1 cellular context compared by ENCODE assay signal in the genomic region with DNA sequence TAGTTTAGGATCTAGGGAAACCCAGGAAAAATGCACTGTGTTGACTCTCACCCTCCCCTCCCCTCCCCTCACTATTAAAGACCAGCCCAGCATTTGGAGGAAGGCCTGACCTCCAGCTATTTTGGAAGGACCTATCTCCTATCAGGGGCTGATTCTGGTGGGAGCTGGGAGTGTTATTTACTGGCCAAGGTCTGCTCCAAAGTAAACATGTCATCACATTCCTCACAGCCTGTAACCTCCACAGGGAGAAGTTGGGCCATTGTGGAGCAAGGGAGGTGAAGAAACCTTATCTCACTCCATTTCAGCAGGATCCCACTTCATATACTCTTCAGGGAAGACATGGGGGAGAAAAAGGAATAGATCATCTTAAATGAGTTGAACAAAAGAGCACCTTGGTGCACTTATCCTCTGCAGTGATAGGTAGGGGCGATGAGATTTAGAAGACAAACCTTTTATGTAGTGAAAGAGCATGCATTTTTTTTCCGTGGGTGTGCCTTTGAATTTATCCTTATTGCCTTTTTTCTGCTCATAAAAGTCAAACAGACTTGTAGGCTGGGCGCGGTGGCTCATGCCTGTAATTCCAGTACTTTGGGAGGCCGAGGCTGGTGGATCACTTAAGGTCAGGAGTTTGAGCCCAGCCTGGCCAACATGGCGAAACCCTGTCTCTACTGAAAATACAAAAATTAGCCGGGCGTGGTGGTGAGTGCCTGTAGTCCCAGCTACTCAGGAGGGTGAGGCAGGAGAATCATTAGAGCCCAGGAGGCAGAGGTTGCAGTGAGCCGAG.
TF ChIP-seq lines count a peak whose summit lies in the region.

No MANE protein-coding gene starts in this region.

TF ChIP-seq in HepG2, 621 proteins besides CTCF, POLR2A, EP300 and RAD21 (continued from another document and continues in another):
- TF ChIP-seq, protein P1, sequence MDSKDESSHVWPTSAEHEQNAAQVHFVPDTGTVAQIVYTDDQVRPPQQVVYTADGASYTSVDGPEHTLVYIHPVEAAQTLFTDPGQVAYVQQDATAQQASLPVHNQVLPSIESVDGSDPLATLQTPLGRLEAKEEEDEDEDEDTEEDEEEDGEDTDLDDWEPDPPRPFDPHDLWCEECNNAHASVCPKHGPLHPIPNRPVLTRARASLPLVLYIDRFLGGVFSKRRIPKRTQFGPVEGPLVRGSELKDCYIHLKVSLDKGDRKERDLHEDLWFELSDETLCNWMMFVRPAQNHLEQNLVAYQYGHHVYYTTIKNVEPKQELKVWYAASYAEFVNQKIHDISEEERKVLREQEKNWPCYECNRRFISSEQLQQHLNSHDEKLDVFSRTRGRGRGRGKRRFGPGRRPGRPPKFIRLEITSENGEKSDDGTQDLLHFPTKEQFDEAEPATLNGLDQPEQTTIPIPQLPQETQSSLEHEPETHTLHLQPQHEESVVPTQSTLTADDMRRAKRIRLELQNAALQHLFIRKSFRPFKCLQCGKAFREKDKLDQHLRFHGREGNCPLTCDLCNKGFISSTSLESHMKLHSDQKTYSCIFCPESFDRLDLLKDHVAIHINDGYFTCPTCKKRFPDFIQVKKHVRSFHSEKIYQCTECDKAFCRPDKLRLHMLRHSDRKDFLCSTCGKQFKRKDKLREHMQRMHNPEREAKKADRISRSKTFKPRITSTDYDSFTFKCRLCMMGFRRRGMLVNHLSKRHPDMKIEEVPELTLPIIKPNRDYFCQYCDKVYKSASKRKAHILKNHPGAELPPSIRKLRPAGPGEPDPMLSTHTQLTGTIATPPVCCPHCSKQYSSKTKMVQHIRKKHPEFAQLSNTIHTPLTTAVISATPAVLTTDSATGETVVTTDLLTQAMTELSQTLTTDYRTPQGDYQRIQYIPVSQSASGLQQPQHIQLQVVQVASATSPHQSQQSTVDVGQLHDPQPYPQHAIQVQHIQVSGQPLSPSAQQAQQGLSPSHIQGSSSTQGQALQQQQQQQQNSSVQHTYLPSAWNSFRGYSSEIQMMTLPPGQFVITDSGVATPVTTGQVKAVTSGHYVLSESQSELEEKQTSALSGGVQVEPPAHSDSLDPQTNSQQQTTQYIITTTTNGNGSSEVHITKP (CRISPR knock-in tag; IDR thresholded peaks at IDR 0.05; ENCODE audit: low read depth), result 0 out of 2 replicates have a peak, but pooled peaks have one; percentile 44
- TF ChIP-seq NAIF1 (CRISPR knock-in tag; IDR thresholded peaks at IDR 0.05; ENCODE audit: borderline replicate concordance), result no peak
- TF ChIP-seq ZNF772 (CRISPR knock-in tag; IDR thresholded peaks at IDR 0.05), result peak; percentile 69; the same call in 1 of the 2 replicates
- TF ChIP-seq, protein P2, sequence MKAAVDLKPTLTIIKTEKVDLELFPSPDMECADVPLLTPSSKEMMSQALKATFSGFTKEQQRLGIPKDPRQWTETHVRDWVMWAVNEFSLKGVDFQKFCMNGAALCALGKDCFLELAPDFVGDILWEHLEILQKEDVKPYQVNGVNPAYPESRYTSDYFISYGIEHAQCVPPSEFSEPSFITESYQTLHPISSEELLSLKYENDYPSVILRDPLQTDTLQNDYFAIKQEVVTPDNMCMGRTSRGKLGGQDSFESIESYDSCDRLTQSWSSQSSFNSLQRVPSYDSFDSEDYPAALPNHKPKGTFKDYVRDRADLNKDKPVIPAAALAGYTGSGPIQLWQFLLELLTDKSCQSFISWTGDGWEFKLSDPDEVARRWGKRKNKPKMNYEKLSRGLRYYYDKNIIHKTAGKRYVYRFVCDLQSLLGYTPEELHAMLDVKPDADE (CRISPR knock-in tag; IDR thresholded peaks at IDR 0.05), result no peak
- TF ChIP-seq ZFP41 (CRISPR knock-in tag; IDR thresholded peaks at IDR 0.05; ENCODE audit: borderline replicate concordance), result no peak
- TF ChIP-seq TBL1XR1 (IDR thresholded peaks at IDR 0.05; ENCODE audit: borderline replicate concordance, low read length, partially characterized antibody), result no peak
- no peak for TF ChIP-seq ZNF296 (CRISPR knock-in tag; conservative IDR thresholded peaks at IDR 0.05)
- TF ChIP-seq PHF8 (CRISPR knock-in tag; IDR thresholded peaks at IDR 0.05), result no peak
- peak; percentile 45; the same call in 1 of the 2 replicates for TF ChIP-seq SMAD3 (CRISPR knock-in tag; IDR thresholded peaks at IDR 0.05)
- TF ChIP-seq ZNF138 (CRISPR knock-in tag; IDR thresholded peaks at IDR 0.05; ENCODE audit: low read depth), result no peak
- TF ChIP-seq CEBPG (CRISPR knock-in tag; IDR thresholded peaks at IDR 0.05), result peak; percentile 86
- peak; percentile 95 for TF ChIP-seq HNF4G (IDR thresholded peaks at IDR 0.05; ENCODE audit: borderline replicate concordance, low read depth, low read length)
- peak; percentile 68; the same call in 1 of the 2 replicates for TF ChIP-seq HNF4G (CRISPR knock-in tag; IDR thresholded peaks at IDR 0.05; ENCODE audit: borderline replicate concordance, low read depth)
- no peak for TF ChIP-seq HMGA1 (CRISPR knock-in tag; conservative IDR thresholded peaks at IDR 0.05)
- no peak for TF ChIP-seq ATAD3A (CRISPR knock-in tag; IDR thresholded peaks at IDR 0.05)
- TF ChIP-seq JUND (CRISPR knock-in tag; IDR thresholded peaks at IDR 0.05), result no peak
- TF ChIP-seq ZNF780A (CRISPR knock-in tag; IDR thresholded peaks at IDR 0.05), result no peak
- TF ChIP-seq ZNF883 (CRISPR knock-in tag; IDR thresholded peaks at IDR 0.05; ENCODE audit: not compliant biosample characterization), result no peak
- no peak for TF ChIP-seq SRY (CRISPR knock-in tag; IDR thresholded peaks at IDR 0.05)
- TF ChIP-seq, protein P3, sequence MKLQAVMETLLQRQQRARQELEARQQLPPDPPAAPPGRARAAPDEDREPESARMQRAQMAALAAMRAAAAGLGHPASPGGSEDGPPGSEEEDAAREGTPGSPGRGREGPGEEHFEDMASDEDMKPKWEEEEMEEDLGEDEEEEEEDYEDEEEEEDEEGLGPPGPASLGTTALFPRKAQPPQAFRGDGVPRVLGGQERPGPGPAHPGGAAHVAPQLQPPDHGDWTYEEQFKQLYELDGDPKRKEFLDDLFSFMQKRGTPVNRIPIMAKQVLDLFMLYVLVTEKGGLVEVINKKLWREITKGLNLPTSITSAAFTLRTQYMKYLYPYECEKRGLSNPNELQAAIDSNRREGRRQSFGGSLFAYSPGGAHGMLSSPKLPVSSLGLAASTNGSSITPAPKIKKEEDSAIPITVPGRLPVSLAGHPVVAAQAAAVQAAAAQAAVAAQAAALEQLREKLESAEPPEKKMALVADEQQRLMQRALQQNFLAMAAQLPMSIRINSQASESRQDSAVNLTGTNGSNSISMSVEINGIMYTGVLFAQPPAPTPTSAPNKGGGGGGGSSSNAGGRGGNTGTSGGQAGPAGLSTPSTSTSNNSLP (IDR thresholded peaks at IDR 0.05; ENCODE audit: low read depth, low read length), result peak; percentile 58; the same call in 1 of the 2 replicates
- TF ChIP-seq, protein P4, sequence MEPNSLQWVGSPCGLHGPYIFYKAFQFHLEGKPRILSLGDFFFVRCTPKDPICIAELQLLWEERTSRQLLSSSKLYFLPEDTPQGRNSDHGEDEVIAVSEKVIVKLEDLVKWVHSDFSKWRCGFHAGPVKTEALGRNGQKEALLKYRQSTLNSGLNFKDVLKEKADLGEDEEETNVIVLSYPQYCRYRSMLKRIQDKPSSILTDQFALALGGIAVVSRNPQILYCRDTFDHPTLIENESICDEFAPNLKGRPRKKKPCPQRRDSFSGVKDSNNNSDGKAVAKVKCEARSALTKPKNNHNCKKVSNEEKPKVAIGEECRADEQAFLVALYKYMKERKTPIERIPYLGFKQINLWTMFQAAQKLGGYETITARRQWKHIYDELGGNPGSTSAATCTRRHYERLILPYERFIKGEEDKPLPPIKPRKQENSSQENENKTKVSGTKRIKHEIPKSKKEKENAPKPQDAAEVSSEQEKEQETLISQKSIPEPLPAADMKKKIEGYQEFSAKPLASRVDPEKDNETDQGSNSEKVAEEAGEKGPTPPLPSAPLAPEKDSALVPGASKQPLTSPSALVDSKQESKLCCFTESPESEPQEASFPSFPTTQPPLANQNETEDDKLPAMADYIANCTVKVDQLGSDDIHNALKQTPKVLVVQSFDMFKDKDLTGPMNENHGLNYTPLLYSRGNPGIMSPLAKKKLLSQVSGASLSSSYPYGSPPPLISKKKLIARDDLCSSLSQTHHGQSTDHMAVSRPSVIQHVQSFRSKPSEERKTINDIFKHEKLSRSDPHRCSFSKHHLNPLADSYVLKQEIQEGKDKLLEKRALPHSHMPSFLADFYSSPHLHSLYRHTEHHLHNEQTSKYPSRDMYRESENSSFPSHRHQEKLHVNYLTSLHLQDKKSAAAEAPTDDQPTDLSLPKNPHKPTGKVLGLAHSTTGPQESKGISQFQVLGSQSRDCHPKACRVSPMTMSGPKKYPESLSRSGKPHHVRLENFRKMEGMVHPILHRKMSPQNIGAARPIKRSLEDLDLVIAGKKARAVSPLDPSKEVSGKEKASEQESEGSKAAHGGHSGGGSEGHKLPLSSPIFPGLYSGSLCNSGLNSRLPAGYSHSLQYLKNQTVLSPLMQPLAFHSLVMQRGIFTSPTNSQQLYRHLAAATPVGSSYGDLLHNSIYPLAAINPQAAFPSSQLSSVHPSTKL (CRISPR knock-in tag; IDR thresholded peaks at IDR 0.05), result peak; percentile 87
- no peak for TF ChIP-seq MYNN (CRISPR knock-in tag; IDR thresholded peaks at IDR 0.05; ENCODE audit: low read depth)
- no peak for TF ChIP-seq PHB2 (IDR thresholded peaks at IDR 0.05; ENCODE audit: partially characterized antibody)
- TF ChIP-seq ZNF451 (CRISPR knock-in tag; IDR thresholded peaks at IDR 0.05), result no peak
- TF ChIP-seq FOXO4 (CRISPR knock-in tag; conservative IDR thresholded peaks at IDR 0.05), result no peak
- TF ChIP-seq ZNF136 (CRISPR knock-in tag; IDR thresholded peaks at IDR 0.05; ENCODE audit: low read depth), result no peak
- TF ChIP-seq NR1H2 (CRISPR knock-in tag; IDR thresholded peaks at IDR 0.05; ENCODE audit: borderline replicate concordance, low read depth), result no peak
- TF ChIP-seq JDP2 (CRISPR knock-in tag; IDR thresholded peaks at IDR 0.05; ENCODE audit: borderline replicate concordance), result no peak
- TF ChIP-seq LRRFIP1 (CRISPR knock-in tag; conservative IDR thresholded peaks at IDR 0.05), result no peak
- TF ChIP-seq ZNF788 (CRISPR knock-in tag; IDR thresholded peaks at IDR 0.05; ENCODE audit: borderline replicate concordance), result peak; percentile 81; the same call in 1 of the 2 replicates
- no peak for TF ChIP-seq JARID2 (CRISPR knock-in tag; IDR thresholded peaks at IDR 0.05; ENCODE audit: insufficient replicate concordance)
- TF ChIP-seq ELF1 (CRISPR knock-in tag; IDR thresholded peaks at IDR 0.05), result no peak
- TF ChIP-seq ZNF646 (CRISPR knock-in tag; IDR thresholded peaks at IDR 0.05), result no peak
